1 cellular context compared by ENCODE assay signal in genomic region chr12:107379852-107380567, GRCh38.
A peak's percentile ranks its signal among the peaks of the same experiment; 100 is the strongest.
TF ChIP-seq lines count a peak whose summit lies in the region.

No MANE protein-coding gene starts in this region.

TF ChIP-seq in HepG2, 621 proteins besides CTCF, POLR2A, EP300 and RAD21 (continued from another document and continues in another):
- TF ChIP-seq, protein P1, sequence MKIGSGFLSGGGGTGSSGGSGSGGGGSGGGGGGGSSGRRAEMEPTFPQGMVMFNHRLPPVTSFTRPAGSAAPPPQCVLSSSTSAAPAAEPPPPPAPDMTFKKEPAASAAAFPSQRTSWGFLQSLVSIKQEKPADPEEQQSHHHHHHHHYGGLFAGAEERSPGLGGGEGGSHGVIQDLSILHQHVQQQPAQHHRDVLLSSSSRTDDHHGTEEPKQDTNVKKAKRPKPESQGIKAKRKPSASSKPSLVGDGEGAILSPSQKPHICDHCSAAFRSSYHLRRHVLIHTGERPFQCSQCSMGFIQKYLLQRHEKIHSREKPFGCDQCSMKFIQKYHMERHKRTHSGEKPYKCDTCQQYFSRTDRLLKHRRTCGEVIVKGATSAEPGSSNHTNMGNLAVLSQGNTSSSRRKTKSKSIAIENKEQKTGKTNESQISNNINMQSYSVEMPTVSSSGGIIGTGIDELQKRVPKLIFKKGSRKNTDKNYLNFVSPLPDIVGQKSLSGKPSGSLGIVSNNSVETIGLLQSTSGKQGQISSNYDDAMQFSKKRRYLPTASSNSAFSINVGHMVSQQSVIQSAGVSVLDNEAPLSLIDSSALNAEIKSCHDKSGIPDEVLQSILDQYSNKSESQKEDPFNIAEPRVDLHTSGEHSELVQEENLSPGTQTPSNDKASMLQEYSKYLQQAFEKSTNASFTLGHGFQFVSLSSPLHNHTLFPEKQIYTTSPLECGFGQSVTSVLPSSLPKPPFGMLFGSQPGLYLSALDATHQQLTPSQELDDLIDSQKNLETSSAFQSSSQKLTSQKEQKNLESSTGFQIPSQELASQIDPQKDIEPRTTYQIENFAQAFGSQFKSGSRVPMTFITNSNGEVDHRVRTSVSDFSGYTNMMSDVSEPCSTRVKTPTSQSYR (CRISPR knock-in tag; IDR thresholded peaks at IDR 0.05; ENCODE audit: borderline replicate concordance) = no peak
- no peak for TF ChIP-seq ZC3H13 (CRISPR knock-in tag; IDR thresholded peaks at IDR 0.05)
- no peak for TF ChIP-seq NR2F2 (IDR thresholded peaks at IDR 0.05; ENCODE audit: borderline replicate concordance, low read depth)
- no peak for TF ChIP-seq ZNF350 (CRISPR knock-in tag; IDR thresholded peaks at IDR 0.05; ENCODE audit: borderline replicate concordance, low read depth)
- TF ChIP-seq ZNF709 (CRISPR knock-in tag; IDR thresholded peaks at IDR 0.05) = no peak
- TF ChIP-seq ZBTB21 (CRISPR knock-in tag; IDR thresholded peaks at IDR 0.05) = no peak
- TF ChIP-seq, protein P2, sequence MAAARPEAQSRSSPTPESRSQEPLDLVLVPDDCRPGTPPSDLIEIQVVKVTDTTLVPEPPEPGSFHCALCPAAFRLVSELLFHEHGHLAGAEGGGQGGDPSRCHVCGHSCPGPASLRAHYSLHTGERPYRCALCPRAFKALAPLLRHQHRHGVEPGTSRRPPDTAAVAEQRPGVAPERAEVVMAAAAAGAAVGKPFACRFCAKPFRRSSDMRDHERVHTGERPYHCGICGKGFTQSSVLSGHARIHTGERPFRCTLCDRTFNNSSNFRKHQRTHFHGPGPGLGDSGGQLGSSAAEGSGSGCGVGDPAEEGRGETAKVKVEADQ (CRISPR knock-in tag; IDR thresholded peaks at IDR 0.05; ENCODE audit: borderline replicate concordance) = no peak
- TF ChIP-seq CSRNP1 (CRISPR knock-in tag; IDR thresholded peaks at IDR 0.05) = no peak
- TF ChIP-seq PRDM4 (CRISPR knock-in tag; IDR thresholded peaks at IDR 0.05; ENCODE audit: borderline replicate concordance) = no peak
- no peak for TF ChIP-seq FOXA1 (IDR thresholded peaks at IDR 0.05)
- TF ChIP-seq FOXA1 (CRISPR knock-in tag; IDR thresholded peaks at IDR 0.05) = peak; percentile 41; the same call in 1 of the 2 replicates
- TF ChIP-seq SP2 (CRISPR knock-in tag; IDR thresholded peaks at IDR 0.05) = no peak
- TF ChIP-seq ZNF12 (CRISPR knock-in tag; IDR thresholded peaks at IDR 0.05) = no peak
- TF ChIP-seq SNAI1 (CRISPR knock-in tag; IDR thresholded peaks at IDR 0.05; ENCODE audit: borderline replicate concordance) = no peak
- TF ChIP-seq SETDB1 (CRISPR knock-in tag; IDR thresholded peaks at IDR 0.05; ENCODE audit: borderline replicate concordance) = no peak
- TF ChIP-seq ZBTB42 (CRISPR knock-in tag; IDR thresholded peaks at IDR 0.05) = no peak
- no peak for TF ChIP-seq TBX3 (IDR thresholded peaks at IDR 0.05; ENCODE audit: borderline replicate concordance)
- no peak for TF ChIP-seq TP53 (CRISPR knock-in tag; conservative IDR thresholded peaks at IDR 0.05)
- TF ChIP-seq PLRG1 (conservative IDR thresholded peaks at IDR 0.05) = no peak
- TF ChIP-seq PRDM10 (CRISPR knock-in tag; IDR thresholded peaks at IDR 0.05; ENCODE audit: low read depth) = no peak
- peak; percentile 99 for TF ChIP-seq BCL6 (CRISPR knock-in tag; IDR thresholded peaks at IDR 0.05)
- TF ChIP-seq EHMT2 (IDR thresholded peaks at IDR 0.05; ENCODE audit: borderline replicate concordance, low read depth, low read length) = no peak
- TF ChIP-seq NFE2L1 (CRISPR knock-in tag; IDR thresholded peaks at IDR 0.05; ENCODE audit: borderline replicate concordance) = no peak
- TF ChIP-seq ZNF513 (CRISPR knock-in tag; conservative IDR thresholded peaks at IDR 0.05) = no peak
- TF ChIP-seq SP140L (CRISPR knock-in tag; IDR thresholded peaks at IDR 0.05; ENCODE audit: borderline replicate concordance) = no peak
- TF ChIP-seq ARID2 (CRISPR knock-in tag; IDR thresholded peaks at IDR 0.05; ENCODE audit: borderline replicate concordance) = no peak
- no peak for TF ChIP-seq XBP1 (CRISPR knock-in tag; IDR thresholded peaks at IDR 0.05)
- TF ChIP-seq TOE1 (CRISPR knock-in tag; IDR thresholded peaks at IDR 0.05) = no peak
- no peak for TF ChIP-seq FOXK2 (IDR thresholded peaks at IDR 0.05)
- no peak for TF ChIP-seq NFYB (CRISPR knock-in tag; IDR thresholded peaks at IDR 0.05)
- peak; percentile 85 for TF ChIP-seq TBL1XR1 (IDR thresholded peaks at IDR 0.05; ENCODE audit: borderline replicate concordance, low read length, partially characterized antibody)
- no peak for TF ChIP-seq NCOA5 (CRISPR knock-in tag; IDR thresholded peaks at IDR 0.05)
- TF ChIP-seq TBX2 (CRISPR knock-in tag; IDR thresholded peaks at IDR 0.05; ENCODE audit: borderline replicate concordance) = no peak
- TF ChIP-seq, protein P3, sequence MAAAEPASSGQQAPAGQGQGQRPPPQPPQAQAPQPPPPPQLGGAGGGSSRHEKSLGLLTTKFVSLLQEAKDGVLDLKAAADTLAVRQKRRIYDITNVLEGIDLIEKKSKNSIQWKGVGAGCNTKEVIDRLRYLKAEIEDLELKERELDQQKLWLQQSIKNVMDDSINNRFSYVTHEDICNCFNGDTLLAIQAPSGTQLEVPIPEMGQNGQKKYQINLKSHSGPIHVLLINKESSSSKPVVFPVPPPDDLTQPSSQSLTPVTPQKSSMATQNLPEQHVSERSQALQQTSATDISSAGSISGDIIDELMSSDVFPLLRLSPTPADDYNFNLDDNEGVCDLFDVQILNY (CRISPR knock-in tag; conservative IDR thresholded peaks at IDR 0.05) = no peak
- peak; percentile 32; the same call in 1 of the 2 replicates for TF ChIP-seq MED1 (CRISPR knock-in tag; IDR thresholded peaks at IDR 0.05)
- TF ChIP-seq, protein P4, sequence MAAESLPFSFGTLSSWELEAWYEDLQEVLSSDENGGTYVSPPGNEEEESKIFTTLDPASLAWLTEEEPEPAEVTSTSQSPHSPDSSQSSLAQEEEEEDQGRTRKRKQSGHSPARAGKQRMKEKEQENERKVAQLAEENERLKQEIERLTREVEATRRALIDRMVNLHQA (CRISPR knock-in tag; IDR thresholded peaks at IDR 0.05) = no peak
- TF ChIP-seq ZNF546 (CRISPR knock-in tag; conservative IDR thresholded peaks at IDR 0.05) = no peak
- no peak for TF ChIP-seq ISX (CRISPR knock-in tag; conservative IDR thresholded peaks at IDR 0.05)
- TF ChIP-seq AHR (CRISPR knock-in tag; IDR thresholded peaks at IDR 0.05) = no peak
- peak; percentile 69 for TF ChIP-seq RXRB (CRISPR knock-in tag; IDR thresholded peaks at IDR 0.05; ENCODE audit: borderline replicate concordance)
- no peak for TF ChIP-seq ZFP41 (CRISPR knock-in tag; IDR thresholded peaks at IDR 0.05; ENCODE audit: borderline replicate concordance)
- no peak for TF ChIP-seq ZNF382 (CRISPR knock-in tag; IDR thresholded peaks at IDR 0.05; ENCODE audit: borderline replicate concordance)
- TF ChIP-seq SMAD1 (CRISPR knock-in tag; IDR thresholded peaks at IDR 0.05; ENCODE audit: borderline replicate concordance, low read depth) = no peak
- no peak for TF ChIP-seq ZNF841 (CRISPR knock-in tag; IDR thresholded peaks at IDR 0.05; ENCODE audit: borderline replicate concordance)
- TF ChIP-seq, protein P5, sequence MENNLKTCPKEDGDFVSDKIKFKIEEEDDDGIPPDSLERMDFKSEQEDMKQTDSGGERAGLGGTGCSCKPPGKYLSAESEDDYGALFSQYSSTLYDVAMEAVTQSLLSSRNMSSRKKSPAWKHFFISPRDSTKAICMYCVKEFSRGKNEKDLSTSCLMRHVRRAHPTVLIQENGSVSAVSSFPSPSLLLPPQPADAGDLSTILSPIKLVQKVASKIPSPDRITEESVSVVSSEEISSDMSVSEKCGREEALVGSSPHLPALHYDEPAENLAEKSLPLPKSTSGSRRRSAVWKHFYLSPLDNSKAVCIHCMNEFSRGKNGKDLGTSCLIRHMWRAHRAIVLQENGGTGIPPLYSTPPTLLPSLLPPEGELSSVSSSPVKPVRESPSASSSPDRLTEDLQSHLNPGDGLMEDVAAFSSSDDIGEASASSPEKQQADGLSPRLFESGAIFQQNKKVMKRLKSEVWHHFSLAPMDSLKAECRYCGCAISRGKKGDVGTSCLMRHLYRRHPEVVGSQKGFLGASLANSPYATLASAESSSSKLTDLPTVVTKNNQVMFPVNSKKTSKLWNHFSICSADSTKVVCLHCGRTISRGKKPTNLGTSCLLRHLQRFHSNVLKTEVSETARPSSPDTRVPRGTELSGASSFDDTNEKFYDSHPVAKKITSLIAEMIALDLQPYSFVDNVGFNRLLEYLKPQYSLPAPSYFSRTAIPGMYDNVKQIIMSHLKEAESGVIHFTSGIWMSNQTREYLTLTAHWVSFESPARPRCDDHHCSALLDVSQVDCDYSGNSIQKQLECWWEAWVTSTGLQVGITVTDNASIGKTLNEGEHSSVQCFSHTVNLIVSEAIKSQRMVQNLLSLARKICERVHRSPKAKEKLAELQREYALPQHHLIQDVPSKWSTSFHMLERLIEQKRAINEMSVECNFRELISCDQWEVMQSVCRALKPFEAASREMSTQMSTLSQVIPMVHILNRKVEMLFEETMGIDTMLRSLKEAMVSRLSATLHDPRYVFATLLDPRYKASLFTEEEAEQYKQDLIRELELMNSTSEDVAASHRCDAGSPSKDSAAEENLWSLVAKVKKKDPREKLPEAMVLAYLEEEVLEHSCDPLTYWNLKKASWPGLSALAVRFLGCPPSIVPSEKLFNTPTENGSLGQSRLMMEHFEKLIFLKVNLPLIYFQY (CRISPR knock-in tag; IDR thresholded peaks at IDR 0.05; ENCODE audit: borderline replicate concordance) = no peak
- TF ChIP-seq ZNF10 (CRISPR knock-in tag; IDR thresholded peaks at IDR 0.05; ENCODE audit: borderline replicate concordance, low read depth) = no peak
- no peak for TF ChIP-seq ARNT2 (CRISPR knock-in tag; IDR thresholded peaks at IDR 0.05; ENCODE audit: low read depth)
- no peak for TF ChIP-seq TARDBP (CRISPR knock-in tag; IDR thresholded peaks at IDR 0.05)
